21 cellular contexts compared by ENCODE assay signal in genomic region chr9:134548618-134549017, GRCh38.
DNase-seq lines count a peak whose midpoint lies in the region; ATAC-seq, FAIRE-seq and TF ChIP-seq lines count a peak whose summit lies in the region.
"Had no signal": no experiment of that assay in that cellular context is flagged by ENCODE, and none has a peak within 500 bp of the region (broad histone marks: within the 10 kb centered on the region; RNA-seq: fewer than 3 reads in every experiment).

No MANE protein-coding gene starts in this region.

- H2BK15ac ChIP-seq in neuronal stem cell (ENCODE audit: low read length) = peak overlapping the region; percentile 60

- no peak for FAIRE-seq in kidney (lab: Jason Lieb, UNC)
- FAIRE-seq: D721Med, HepG2, K562 had no signal

- H3K9ac ChIP-seq in kidney (ENCODE audit: low read length in 2 of 2) = no peak overlapping the region
- peak overlapping the region; percentile 37 for H3K9ac ChIP-seq in neuronal stem cell (ENCODE audit: low read depth, low read length, poor library complexity)
- no peak overlapping the region for H3K9ac ChIP-seq in smooth muscle cell (ENCODE audit: low read depth)
- no peak overlapping the region for H3K9ac ChIP-seq in MM.1S (ENCODE audit: low read length)

- H3K18ac ChIP-seq in neuronal stem cell (ENCODE audit: low read length) = peak overlapping the region; percentile 53

- H2BK12ac ChIP-seq in neuronal stem cell (ENCODE audit: low read length) = no peak overlapping the region

- no peaks in the 10 kb centered on the region for H3K9me3 ChIP-seq in kidney (ENCODE audit: control insufficient read depth in 1 of 2, low read length in 2 of 2)
- no peaks in the 10 kb centered on the region for H3K9me3 ChIP-seq in neuronal stem cell (replicated peaks in 1 of 2; ENCODE audit: control insufficient read depth in 2 of 2, insufficient read depth in 1 of 2, low read depth in 1 of 2, low read length in 2 of 2)
- no peaks in the 10 kb centered on the region for H3K9me3 ChIP-seq in smooth muscle cell (replicated peaks; ENCODE audit: low read depth)
- no peaks in the 10 kb centered on the region for H3K9me3 ChIP-seq in MM.1S (replicated peaks; ENCODE audit: insufficient read depth, low read length)

- H4K20me1 ChIP-seq in smooth muscle cell (ENCODE audit: low read depth) (no peaks in the 10 kb centered on the region), MM.1S (ENCODE audit: insufficient read depth, low read length) (no peaks in the 10 kb centered on the region)

- peak overlapping the region; percentile 71 for H2BK5ac ChIP-seq in neuronal stem cell (ENCODE audit: low read length)

- DNase-seq in Right ventricle myocardium superior (peak; percentile 8), left cardiac atrium (no peak), kidney (peak; percentile 49), neuronal stem cell (ENCODE audit: low spot score) (no peak), smooth muscle cell (lab: John Stamatoyannopoulos, UW; ENCODE audit: unreplicated experiment) (no peak), MM.1S (no peak), NCI-H2227 (lab: John Stamatoyannopoulos, UW; ENCODE audit: unreplicated experiment) (no peak)
- DNase-seq: CD4-positive, CD25-positive, alpha-beta regulatory T cell; Kasumi-1; NCI-H2029; NCI-H2227 treated with DMSO at 0.1 percent for 48 hours; NCI-H526 treated with DMSO at 0.1 percent for 48 hours; SHP77 treated with DMSO at 0.1 percent for 48 hours had no signal

- peaks cover 0 to 4% (median 0%) of the 10 kb centered on the region in 3 experiments for H3K27me3 ChIP-seq in neuronal stem cell (ENCODE audit: control insufficient read depth in 3 of 3, insufficient read depth in 3 of 3, low read depth in 1 of 3, low read length in 3 of 3)
- no peaks in the 10 kb centered on the region for H3K27me3 ChIP-seq in smooth muscle cell (ENCODE audit: low read depth)
- H3K27me3 ChIP-seq in MM.1S (replicated peaks; ENCODE audit: insufficient read depth, low read length) = peaks cover 93% of the 10 kb centered on the region

- peaks cover 32% of the 10 kb centered on the region for H3F3A ChIP-seq in smooth muscle cell (ENCODE audit: low read depth)
- no peaks in the 10 kb centered on the region for H3F3A ChIP-seq in MM.1S (ENCODE audit: insufficient read depth, low read length)

- no peak overlapping the region for H3K4me2 ChIP-seq in neuronal stem cell (ENCODE audit: insufficient read depth, low read length, poor library complexity, severe bottlenecking)
- no peak overlapping the region for H3K4me2 ChIP-seq in smooth muscle cell
- no peak overlapping the region for H3K4me2 ChIP-seq in MM.1S (ENCODE audit: low read depth, low read length)

- H2AK5ac ChIP-seq in neuronal stem cell (ENCODE audit: low read depth, low read length) = peak overlapping the region; percentile 81

- H3K36me3 ChIP-seq in kidney (ENCODE audit: control insufficient read depth in 1 of 2, insufficient read depth in 2 of 2, low read length in 2 of 2) = no peaks in the 10 kb centered on the region
- no peaks in the 10 kb centered on the region for H3K36me3 ChIP-seq in neuronal stem cell (replicated peaks in 1 of 2; ENCODE audit: control insufficient read depth in 2 of 2, insufficient read depth in 2 of 2, low read length in 2 of 2)
- H3K36me3 ChIP-seq in smooth muscle cell (ENCODE audit: low read depth) = no peaks in the 10 kb centered on the region
- H3K36me3 ChIP-seq in MM.1S (replicated peaks; ENCODE audit: insufficient read depth, low read length) = no peaks in the 10 kb centered on the region

- H3K4me1 ChIP-seq in kidney (ENCODE audit: control insufficient read depth in 1 of 2, insufficient read depth in 1 of 2, low read depth in 1 of 2, low read length in 2 of 2) (peaks cover 0 to 6% of the 10 kb centered on the region in 2 donors), neuronal stem cell (ENCODE audit: control insufficient read depth in 2 of 2, insufficient read depth in 1 of 2, low read depth in 1 of 2, low read length in 2 of 2) (peaks cover 8 to 20% of the 10 kb centered on the region in 2 donors), smooth muscle cell (ENCODE audit: low read depth) (peaks cover 30% of the 10 kb centered on the region), MM.1S (ENCODE audit: low read length) (no peaks in the 10 kb centered on the region)

- no peak overlapping the region for H4K91ac ChIP-seq in neuronal stem cell (ENCODE audit: low read depth, low read length, poor library complexity)

- no peaks in the 10 kb centered on the region for H3K9me2 ChIP-seq in MM.1S (replicated peaks; ENCODE audit: insufficient read depth, low read length)

- peaks cover 1% of the 10 kb centered on the region for H3K79me1 ChIP-seq in neuronal stem cell (ENCODE audit: low read depth, low read length)

- no peak overlapping the region for H3K14ac ChIP-seq in neuronal stem cell (ENCODE audit: low read length)

- H2AFZ ChIP-seq in neuronal stem cell (ENCODE audit: low read length) = no peak overlapping the region
- no peak overlapping the region for H2AFZ ChIP-seq in smooth muscle cell (ENCODE audit: low read depth)
- no peak overlapping the region for H2AFZ ChIP-seq in MM.1S (ENCODE audit: low read length)

- no peak for TF ChIP-seq CTCF in kidney (IDR thresholded peaks at IDR 0.05; ENCODE audit: borderline replicate concordance, extremely low read depth, insufficient read depth)
- no peak for TF ChIP-seq CTCF in smooth muscle cell (IDR thresholded peaks at IDR 0.05; ENCODE audit: borderline replicate concordance, insufficient read depth, poor library complexity, severe bottlenecking)
- TF ChIP-seq CTCF in MM.1S (IDR thresholded peaks at IDR 0.05; ENCODE audit: low read length) = no peak

- no peak overlapping the region for H3K4me3 ChIP-seq in kidney (ENCODE audit: low read length in 2 of 2)
- no peak overlapping the region for H3K4me3 ChIP-seq in neuronal stem cell (ENCODE audit: low read length in 2 of 2)
- no peak overlapping the region for H3K4me3 ChIP-seq in smooth muscle cell
- H3K4me3 ChIP-seq in MM.1S (ENCODE audit: low read length) = no peak overlapping the region
- H3K4me3 ChIP-seq: K562, SK-N-MC had no signal

- no peak overlapping the region for H3K4ac ChIP-seq in neuronal stem cell (ENCODE audit: low read length)

- H4K8ac ChIP-seq in neuronal stem cell (ENCODE audit: low read depth, low read length) = no peak overlapping the region

- H3K79me2 ChIP-seq in smooth muscle cell (ENCODE audit: low read depth) = peaks cover 29% of the 10 kb centered on the region
- no peaks in the 10 kb centered on the region for H3K79me2 ChIP-seq in MM.1S (ENCODE audit: low read length)

- H3K27ac ChIP-seq in kidney (ENCODE audit: low read depth in 2 of 2, low read length in 2 of 2) = no peak overlapping the region
- H3K27ac ChIP-seq in neuronal stem cell (replicated peaks; ENCODE audit: low read length) = no peak overlapping the region
- peak overlapping the region; percentile 98 for H3K27ac ChIP-seq in smooth muscle cell (ENCODE audit: low read depth)
- no peak overlapping the region for H3K27ac ChIP-seq in MM.1S (ENCODE audit: low read length)
- H3K27ac ChIP-seq: 22Rv1, RWPE1, SK-N-MC had no signal

- intact Hi-C loops in Right ventricle myocardium superior (cut with DNase I) (no loop called here), left cardiac atrium (cut with DNase I) (no loop called here), kidney (cut with DNase I) (no loop called here)

- H3K23ac ChIP-seq in neuronal stem cell (ENCODE audit: low read depth, low read length, poor library complexity) = no peak overlapping the region

- no CpG with 5 or more reads among the region's 17 CpGs for WGBS in neuronal stem cell (ENCODE audit: extremely low coverage in 2 of 2, insufficient read length in 2 of 2, insufficient replicate concordance in 1 of 2), 2 donors
- WGBS in smooth muscle cell (ENCODE audit: low lambda C conversion rate) = 90% methylated on average over 17 of the region's 17 CpGs

- ATAC-seq in Right ventricle myocardium superior (ENCODE audit: poor library complexity) = no peak
- no peak for ATAC-seq in left cardiac atrium
- no peak for ATAC-seq in HG03521 (IDR thresholded peaks at IDR 0.05; ENCODE audit: unreplicated experiment)
- ATAC-seq: HepG2, K562, Panc1 had no signal

- no peak overlapping the region for H2BK120ac ChIP-seq in neuronal stem cell (ENCODE audit: low read depth, low read length)

Comparison
In these comparisons a context has a peak if more than half of its experiments do, and no peak if none do; other contexts are left out.
1. DNase-seq: peak in Right ventricle myocardium superior (single experiment) and kidney (single experiment); none in left cardiac atrium (single experiment), neuronal stem cell (single experiment), smooth muscle cell (single experiment), MM.1S (single experiment) and NCI-H2227 (single experiment).